Comparison of ENCODE assay signal across 1 cellular context in the genomic region with DNA sequence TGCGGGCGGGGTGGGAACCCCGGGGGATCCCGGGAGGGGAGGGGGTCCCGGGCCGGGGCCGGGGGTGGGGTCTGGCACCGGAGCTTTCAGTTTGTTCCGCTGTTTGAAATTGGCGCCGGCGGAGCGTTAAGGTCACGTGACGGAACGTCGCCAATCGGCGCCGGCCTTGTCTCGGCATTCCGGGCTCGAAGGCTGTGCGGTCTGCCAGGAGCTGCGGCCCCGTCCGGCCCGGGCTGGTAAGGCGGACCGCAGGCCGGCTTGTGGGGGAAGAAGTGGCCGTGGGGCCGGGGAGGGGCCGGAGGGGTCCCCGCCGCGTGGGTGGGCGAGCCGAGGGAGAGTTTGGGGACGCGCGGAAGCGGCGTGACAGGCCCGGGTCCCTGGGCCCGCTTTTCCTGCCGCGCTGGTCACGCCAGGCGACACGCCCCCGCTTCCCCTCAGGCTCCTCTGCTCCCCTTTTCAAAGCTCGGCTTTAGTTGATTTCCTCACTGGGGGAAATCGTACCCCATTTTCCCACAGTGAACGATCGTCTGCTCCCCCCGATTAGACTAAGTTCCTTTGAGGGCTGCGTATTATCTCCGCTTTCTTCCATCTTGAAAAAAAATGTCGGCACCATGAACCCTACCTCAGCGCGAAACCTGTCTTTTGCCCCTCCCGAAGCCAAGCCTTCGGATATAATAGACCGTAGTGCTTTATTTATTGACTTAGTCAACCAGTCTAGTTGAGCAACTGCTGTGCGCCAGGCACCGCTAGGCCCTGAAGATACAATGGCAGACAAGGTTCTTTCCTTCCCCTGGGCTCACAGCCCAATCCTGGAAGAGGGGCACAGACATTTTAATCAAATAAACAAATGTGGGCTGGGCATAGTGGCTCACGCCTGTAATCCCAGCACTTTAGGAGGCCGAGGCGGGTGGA.
TF ChIP-seq lines count a peak whose summit lies in the region.

A gene with protein sequence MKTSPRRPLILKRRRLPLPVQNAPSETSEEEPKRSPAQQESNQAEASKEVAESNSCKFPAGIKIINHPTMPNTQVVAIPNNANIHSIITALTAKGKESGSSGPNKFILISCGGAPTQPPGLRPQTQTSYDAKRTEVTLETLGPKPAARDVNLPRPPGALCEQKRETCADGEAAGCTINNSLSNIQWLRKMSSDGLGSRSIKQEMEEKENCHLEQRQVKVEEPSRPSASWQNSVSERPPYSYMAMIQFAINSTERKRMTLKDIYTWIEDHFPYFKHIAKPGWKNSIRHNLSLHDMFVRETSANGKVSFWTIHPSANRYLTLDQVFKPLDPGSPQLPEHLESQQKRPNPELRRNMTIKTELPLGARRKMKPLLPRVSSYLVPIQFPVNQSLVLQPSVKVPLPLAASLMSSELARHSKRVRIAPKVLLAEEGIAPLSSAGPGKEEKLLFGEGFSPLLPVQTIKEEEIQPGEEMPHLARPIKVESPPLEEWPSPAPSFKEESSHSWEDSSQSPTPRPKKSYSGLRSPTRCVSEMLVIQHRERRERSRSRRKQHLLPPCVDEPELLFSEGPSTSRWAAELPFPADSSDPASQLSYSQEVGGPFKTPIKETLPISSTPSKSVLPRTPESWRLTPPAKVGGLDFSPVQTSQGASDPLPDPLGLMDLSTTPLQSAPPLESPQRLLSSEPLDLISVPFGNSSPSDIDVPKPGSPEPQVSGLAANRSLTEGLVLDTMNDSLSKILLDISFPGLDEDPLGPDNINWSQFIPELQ (minus strand): TSS at position 128 of the 912 bp plus-strand sequence. CDS start 2,696 bp downstream, outside the sequence.
A gene with protein sequence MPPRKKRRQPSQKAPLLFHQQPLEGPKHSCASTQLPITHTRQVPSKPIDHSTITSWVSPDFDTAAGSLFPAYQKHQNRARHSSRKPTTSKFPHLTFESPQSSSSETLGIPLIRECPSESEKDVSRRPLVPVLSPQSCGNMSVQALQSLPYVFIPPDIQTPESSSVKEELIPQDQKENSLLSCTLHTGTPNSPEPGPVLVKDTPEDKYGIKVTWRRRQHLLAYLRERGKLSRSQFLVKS (plus strand): TSS at position 177 of the 912 bp plus-strand sequence. CDS start 8,144 bp downstream, outside the sequence.

TF ChIP-seq in GM12878, 131 proteins besides CTCF, POLR2A, EP300 and RAD21 (continued from another document and continues in another):
- TF ChIP-seq NRF1 (conservative IDR thresholded peaks at IDR 0.05; ENCODE audit: low read depth, low read length) (no peak), SRF (IDR thresholded peaks at IDR 0.05; ENCODE audit: low read depth in 2 of 2, low read length in 2 of 2) (no peak), CREB1 (IDR thresholded peaks at IDR 0.05; ENCODE audit: low read depth) (0 out of 2 replicates have a peak, but pooled peaks have one; percentile 30), SIN3A (IDR thresholded peaks at IDR 0.05; ENCODE audit: low read depth, low read length) (peak; percentile 89), LARP7 (IDR thresholded peaks at IDR 0.05) (peak; percentile 45; the same call in 1 of the 2 replicates), RFX5 (IDR thresholded peaks at IDR 0.05; ENCODE audit: low read depth, low read length) (no peak), BACH1 (IDR thresholded peaks at IDR 0.05; ENCODE audit: borderline replicate concordance) (peak; percentile 66), RBBP5 (conservative IDR thresholded peaks at IDR 0.05) (no peak), CBX5 (IDR thresholded peaks at IDR 0.05; ENCODE audit: low read depth) (no peak), TARDBP (IDR thresholded peaks at IDR 0.05; ENCODE audit: borderline replicate concordance) (no peak), GABPA (IDR thresholded peaks at IDR 0.05; ENCODE audit: low read depth) (no peak), PAX8 (IDR thresholded peaks at IDR 0.05) (0 out of 2 replicates have a peak, but pooled peaks have one; percentile 22), ZBED1 (IDR thresholded peaks at IDR 0.05; ENCODE audit: borderline replicate concordance) (no peak), HDAC2 (IDR thresholded peaks at IDR 0.05) (no peak), IKZF2 (IDR thresholded peaks at IDR 0.05) (peak; percentile 32 to 35; a peak in 2 of 4 replicates), CBFB (IDR thresholded peaks at IDR 0.05; ENCODE audit: low read depth) (0 out of 2 replicates have a peak, but pooled peaks have one; percentile 23), NFYA (IDR thresholded peaks at IDR 0.05; ENCODE audit: borderline replicate concordance, low read depth, low read length) (no peak), ZZZ3 (IDR thresholded peaks at IDR 0.05; ENCODE audit: control insufficient read depth, insufficient read length, low read depth) (no peak), STAT1 (conservative IDR thresholded peaks at IDR 0.05) (no peak), MTA3 (IDR thresholded peaks at IDR 0.05; ENCODE audit: borderline replicate concordance, low read length) (no peak), SP1 (IDR thresholded peaks at IDR 0.05; ENCODE audit: low read depth, low read length) (peak; percentile 41), YY1 (IDR thresholded peaks at IDR 0.05; ENCODE audit: low read depth, low read length) (peak; percentile 94), IRF4 (IDR thresholded peaks at IDR 0.05; ENCODE audit: low read depth, low read length) (no peak), RCOR1 (conservative IDR thresholded peaks at IDR 0.05; ENCODE audit: low read depth, low read length) (no peak), CHD4 (IDR thresholded peaks at IDR 0.05) (no peak), SUPT20H (IDR thresholded peaks at IDR 0.05; ENCODE audit: borderline replicate concordance, control insufficient read depth, low read depth, low read length) (no peak), MYC (IDR thresholded peaks at IDR 0.05; ENCODE audit: insufficient read depth, insufficient read length, insufficient replicate concordance, low read length, severe bottlenecking) (peak; percentile 54), CREM (IDR thresholded peaks at IDR 0.05; ENCODE audit: low read depth) (no peak), RUNX3 (IDR thresholded peaks at IDR 0.05; ENCODE audit: low read length) (peak; percentile 71), SREBF1 (IDR thresholded peaks at IDR 0.05; ENCODE audit: low read length) (no peak), POLR2AphosphoS2 (IDR thresholded peaks at IDR 0.05; ENCODE audit: low read depth, low read length) (no peak; the same call in 1 of the 2 replicates), EED (IDR thresholded peaks at IDR 0.05; ENCODE audit: low read depth) (no peak; the same call in 1 of the 2 replicates), RELA (IDR thresholded peaks at IDR 0.05; ENCODE audit: borderline replicate concordance, partially characterized antibody) (peak; percentile 10), NFIC (IDR thresholded peaks at IDR 0.05; ENCODE audit: low read depth, low read length) (no peak; the same call in 1 of the 2 replicates), NFXL1 (IDR thresholded peaks at IDR 0.05; ENCODE audit: borderline replicate concordance) (no peak), RAD51 (IDR thresholded peaks at IDR 0.05) (peak; percentile 96), CHD1 (IDR thresholded peaks at IDR 0.05; ENCODE audit: low read depth, low read length) (no peak), BMI1 (IDR thresholded peaks at IDR 0.05; ENCODE audit: borderline replicate concordance) (no peak)
- TF ChIP-seq, protein P1, sequence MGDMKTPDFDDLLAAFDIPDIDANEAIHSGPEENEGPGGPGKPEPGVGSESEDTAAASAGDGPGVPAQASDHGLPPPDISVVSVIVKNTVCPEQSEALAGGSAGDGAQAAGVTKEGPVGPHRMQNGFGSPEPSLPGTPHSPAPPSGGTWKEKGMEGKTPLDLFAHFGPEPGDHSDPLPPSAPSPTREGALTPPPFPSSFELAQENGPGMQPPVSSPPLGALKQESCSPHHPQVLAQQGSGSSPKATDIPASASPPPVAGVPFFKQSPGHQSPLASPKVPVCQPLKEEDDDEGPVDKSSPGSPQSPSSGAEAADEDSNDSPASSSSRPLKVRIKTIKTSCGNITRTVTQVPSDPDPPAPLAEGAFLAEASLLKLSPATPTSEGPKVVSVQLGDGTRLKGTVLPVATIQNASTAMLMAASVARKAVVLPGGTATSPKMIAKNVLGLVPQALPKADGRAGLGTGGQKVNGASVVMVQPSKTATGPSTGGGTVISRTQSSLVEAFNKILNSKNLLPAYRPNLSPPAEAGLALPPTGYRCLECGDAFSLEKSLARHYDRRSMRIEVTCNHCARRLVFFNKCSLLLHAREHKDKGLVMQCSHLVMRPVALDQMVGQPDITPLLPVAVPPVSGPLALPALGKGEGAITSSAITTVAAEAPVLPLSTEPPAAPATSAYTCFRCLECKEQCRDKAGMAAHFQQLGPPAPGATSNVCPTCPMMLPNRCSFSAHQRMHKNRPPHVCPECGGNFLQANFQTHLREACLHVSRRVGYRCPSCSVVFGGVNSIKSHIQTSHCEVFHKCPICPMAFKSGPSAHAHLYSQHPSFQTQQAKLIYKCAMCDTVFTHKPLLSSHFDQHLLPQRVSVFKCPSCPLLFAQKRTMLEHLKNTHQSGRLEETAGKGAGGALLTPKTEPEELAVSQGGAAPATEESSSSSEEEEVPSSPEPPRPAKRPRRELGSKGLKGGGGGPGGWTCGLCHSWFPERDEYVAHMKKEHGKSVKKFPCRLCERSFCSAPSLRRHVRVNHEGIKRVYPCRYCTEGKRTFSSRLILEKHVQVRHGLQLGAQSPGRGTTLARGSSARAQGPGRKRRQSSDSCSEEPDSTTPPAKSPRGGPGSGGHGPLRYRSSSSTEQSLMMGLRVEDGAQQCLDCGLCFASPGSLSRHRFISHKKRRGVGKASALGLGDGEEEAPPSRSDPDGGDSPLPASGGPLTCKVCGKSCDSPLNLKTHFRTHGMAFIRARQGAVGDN (IDR thresholded peaks at IDR 0.05): peak; percentile 28; the same call in 1 of the 2 replicates
- TF ChIP-seq, protein P2, sequence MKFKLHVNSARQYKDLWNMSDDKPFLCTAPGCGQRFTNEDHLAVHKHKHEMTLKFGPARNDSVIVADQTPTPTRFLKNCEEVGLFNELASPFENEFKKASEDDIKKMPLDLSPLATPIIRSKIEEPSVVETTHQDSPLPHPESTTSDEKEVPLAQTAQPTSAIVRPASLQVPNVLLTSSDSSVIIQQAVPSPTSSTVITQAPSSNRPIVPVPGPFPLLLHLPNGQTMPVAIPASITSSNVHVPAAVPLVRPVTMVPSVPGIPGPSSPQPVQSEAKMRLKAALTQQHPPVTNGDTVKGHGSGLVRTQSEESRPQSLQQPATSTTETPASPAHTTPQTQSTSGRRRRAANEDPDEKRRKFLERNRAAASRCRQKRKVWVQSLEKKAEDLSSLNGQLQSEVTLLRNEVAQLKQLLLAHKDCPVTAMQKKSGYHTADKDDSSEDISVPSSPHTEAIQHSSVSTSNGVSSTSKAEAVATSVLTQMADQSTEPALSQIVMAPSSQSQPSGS (IDR thresholded peaks at IDR 0.05; ENCODE audit: low read length): no peak
- TF ChIP-seq, protein P3, sequence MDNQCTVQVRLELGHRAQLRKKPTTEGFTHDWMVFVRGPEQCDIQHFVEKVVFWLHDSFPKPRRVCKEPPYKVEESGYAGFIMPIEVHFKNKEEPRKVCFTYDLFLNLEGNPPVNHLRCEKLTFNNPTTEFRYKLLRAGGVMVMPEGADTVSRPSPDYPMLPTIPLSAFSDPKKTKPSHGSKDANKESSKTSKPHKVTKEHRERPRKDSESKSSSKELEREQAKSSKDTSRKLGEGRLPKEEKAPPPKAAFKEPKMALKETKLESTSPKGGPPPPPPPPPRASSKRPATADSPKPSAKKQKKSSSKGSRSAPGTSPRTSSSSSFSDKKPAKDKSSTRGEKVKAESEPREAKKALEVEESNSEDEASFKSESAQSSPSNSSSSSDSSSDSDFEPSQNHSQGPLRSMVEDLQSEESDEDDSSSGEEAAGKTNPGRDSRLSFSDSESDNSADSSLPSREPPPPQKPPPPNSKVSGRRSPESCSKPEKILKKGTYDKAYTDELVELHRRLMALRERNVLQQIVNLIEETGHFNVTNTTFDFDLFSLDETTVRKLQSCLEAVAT (IDR thresholded peaks at IDR 0.05): 0 out of 2 replicates have a peak, but pooled peaks have one; percentile 64
- TF ChIP-seq, protein P4, sequence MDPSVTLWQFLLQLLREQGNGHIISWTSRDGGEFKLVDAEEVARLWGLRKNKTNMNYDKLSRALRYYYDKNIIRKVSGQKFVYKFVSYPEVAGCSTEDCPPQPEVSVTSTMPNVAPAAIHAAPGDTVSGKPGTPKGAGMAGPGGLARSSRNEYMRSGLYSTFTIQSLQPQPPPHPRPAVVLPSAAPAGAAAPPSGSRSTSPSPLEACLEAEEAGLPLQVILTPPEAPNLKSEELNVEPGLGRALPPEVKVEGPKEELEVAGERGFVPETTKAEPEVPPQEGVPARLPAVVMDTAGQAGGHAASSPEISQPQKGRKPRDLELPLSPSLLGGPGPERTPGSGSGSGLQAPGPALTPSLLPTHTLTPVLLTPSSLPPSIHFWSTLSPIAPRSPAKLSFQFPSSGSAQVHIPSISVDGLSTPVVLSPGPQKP (IDR thresholded peaks at IDR 0.05; ENCODE audit: low read depth, low read length): no peak
- TF ChIP-seq, protein P5, sequence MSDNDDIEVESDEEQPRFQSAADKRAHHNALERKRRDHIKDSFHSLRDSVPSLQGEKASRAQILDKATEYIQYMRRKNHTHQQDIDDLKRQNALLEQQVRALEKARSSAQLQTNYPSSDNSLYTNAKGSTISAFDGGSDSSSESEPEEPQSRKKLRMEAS (IDR thresholded peaks at IDR 0.05; ENCODE audit: low read depth, low read length): no peak; the same call in 1 of the 2 replicates
- TF ChIP-seq, protein P6, sequence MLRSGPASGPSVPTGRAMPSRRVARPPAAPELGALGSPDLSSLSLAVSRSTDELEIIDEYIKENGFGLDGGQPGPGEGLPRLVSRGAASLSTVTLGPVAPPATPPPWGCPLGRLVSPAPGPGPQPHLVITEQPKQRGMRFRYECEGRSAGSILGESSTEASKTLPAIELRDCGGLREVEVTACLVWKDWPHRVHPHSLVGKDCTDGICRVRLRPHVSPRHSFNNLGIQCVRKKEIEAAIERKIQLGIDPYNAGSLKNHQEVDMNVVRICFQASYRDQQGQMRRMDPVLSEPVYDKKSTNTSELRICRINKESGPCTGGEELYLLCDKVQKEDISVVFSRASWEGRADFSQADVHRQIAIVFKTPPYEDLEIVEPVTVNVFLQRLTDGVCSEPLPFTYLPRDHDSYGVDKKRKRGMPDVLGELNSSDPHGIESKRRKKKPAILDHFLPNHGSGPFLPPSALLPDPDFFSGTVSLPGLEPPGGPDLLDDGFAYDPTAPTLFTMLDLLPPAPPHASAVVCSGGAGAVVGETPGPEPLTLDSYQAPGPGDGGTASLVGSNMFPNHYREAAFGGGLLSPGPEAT (IDR thresholded peaks at IDR 0.05; ENCODE audit: low read depth): peak; percentile 67
- TF ChIP-seq, protein P7, sequence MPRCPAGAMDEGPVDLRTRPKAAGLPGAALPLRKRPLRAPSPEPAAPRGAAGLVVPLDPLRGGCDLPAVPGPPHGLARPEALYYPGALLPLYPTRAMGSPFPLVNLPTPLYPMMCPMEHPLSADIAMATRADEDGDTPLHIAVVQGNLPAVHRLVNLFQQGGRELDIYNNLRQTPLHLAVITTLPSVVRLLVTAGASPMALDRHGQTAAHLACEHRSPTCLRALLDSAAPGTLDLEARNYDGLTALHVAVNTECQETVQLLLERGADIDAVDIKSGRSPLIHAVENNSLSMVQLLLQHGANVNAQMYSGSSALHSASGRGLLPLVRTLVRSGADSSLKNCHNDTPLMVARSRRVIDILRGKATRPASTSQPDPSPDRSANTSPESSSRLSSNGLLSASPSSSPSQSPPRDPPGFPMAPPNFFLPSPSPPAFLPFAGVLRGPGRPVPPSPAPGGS (IDR thresholded peaks at IDR 0.05; ENCODE audit: borderline replicate concordance, insufficient read depth, low read depth, low read length, poor library complexity, severe bottlenecking): no peak
